15 cellular contexts compared by ENCODE assay signal in the genomic region with DNA sequence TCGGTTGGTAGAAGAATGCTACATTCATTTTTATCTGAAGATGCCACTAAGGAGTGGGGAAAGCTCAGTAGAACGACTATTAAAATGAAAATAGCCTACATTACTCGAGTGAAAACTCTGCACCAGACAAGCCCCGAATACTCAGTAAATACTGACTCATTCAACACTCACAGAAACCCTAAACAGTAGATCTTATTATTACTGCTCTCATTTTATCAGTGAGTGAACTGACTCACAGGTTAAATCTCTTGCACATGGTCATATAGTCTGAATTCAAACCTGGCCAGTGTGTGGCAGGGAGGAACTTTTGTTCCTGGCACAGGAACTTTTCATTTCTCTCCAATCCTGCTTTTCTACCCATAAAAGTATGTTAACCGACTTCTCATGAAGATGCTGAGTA. TPM values are rescaled to one million over a fixed set of nuclear protein-coding genes. Genes with fewer than 3 reads are reported as not detected.
A peak's percentile ranks its signal among the peaks of the same experiment; 100 is the strongest.
DNase-seq lines count a peak whose midpoint lies in the region; ATAC-seq, FAIRE-seq and TF ChIP-seq lines count a peak whose summit lies in the region.
"Had no signal": no experiment of that assay in that cellular context is flagged by ENCODE, and none has a peak within 500 bp of the region (broad histone marks: within the 10 kb centered on the region; RNA-seq: fewer than 3 reads in every experiment).

No MANE protein-coding gene starts in this region.

- H3K27me3 Mint-ChIP-seq in Caco-2 (ENCODE audit: insufficient read depth, unreplicated experiment), result peaks cover 18% of the 10 kb centered on the region

- no peak for FAIRE-seq in urothelium cell line (lab: Jason Lieb, UNC)

- H3K36me3 ChIP-seq in Caco-2 (ENCODE audit: control insufficient read depth, insufficient read depth, low read length), result no peaks in the 10 kb centered on the region
- H3K36me3 ChIP-seq: prostate gland had no signal

- intact Hi-C loops in Caco-2 (cut with micrococcal nuclease; ENCODE audit: unreplicated experiment), result no loop called here

- no peaks in the 10 kb centered on the region for H3K9me3 Mint-ChIP-seq in Caco-2 (ENCODE audit: unreplicated experiment)
- H3K9me3 Mint-ChIP-seq: activated naive CD8-positive, alpha-beta T cell treated with anti-CD3 and anti-CD28 coated beads for 36 hours had no signal

- H3K4me1 ChIP-seq in Caco-2, result no peaks in the 10 kb centered on the region
- H3K4me1 ChIP-seq: prostate gland had no signal

- H3K27me3 ChIP-seq in Caco-2 (replicated peaks; ENCODE audit: control insufficient read depth, insufficient read depth, low read length), result no peaks in the 10 kb centered on the region

- H3K36me3 Mint-ChIP-seq in Caco-2 (ENCODE audit: insufficient read depth, unreplicated experiment), result no peaks in the 10 kb centered on the region
- H3K36me3 Mint-ChIP-seq: activated naive CD8-positive, alpha-beta T cell treated with anti-CD3 and anti-CD28 coated beads for 36 hours had no signal

- no peaks in the 10 kb centered on the region for H3K9me3 ChIP-seq in Caco-2
- H3K9me3 ChIP-seq: prostate gland had no signal

- TF ChIP-seq CTCF in fibroblast of mammary gland (conservative IDR thresholded peaks at IDR 0.05; ENCODE audit: control insufficient read depth, insufficient read depth, low read depth, low read length), result no peak
- TF ChIP-seq CTCF in Caco-2 (IDR thresholded peaks at IDR 0.05; ENCODE audit: insufficient read depth in 1 of 2, low read depth in 1 of 2, low read length in 1 of 2, severe bottlenecking in 1 of 2, unreplicated experiment in 1 of 2), result no peak

- no peak overlapping the region for H3K27ac Mint-ChIP-seq in Caco-2 (ENCODE audit: unreplicated experiment)
- H3K27ac Mint-ChIP-seq: activated CD4-positive, alpha-beta T cell treated with anti-CD3 and anti-CD28 coated beads for 36 hours; activated naive CD8-positive, alpha-beta T cell treated with anti-CD3 and anti-CD28 coated beads for 36 hours; CD4-positive, alpha-beta T cell had no signal

- CTCF ChIA-PET in Caco-2 (lab: Charles Lee), result no interaction called here

- H3K4me1 Mint-ChIP-seq in Caco-2 (ENCODE audit: low read depth, unreplicated experiment), result no peaks in the 10 kb centered on the region
- H3K4me1 Mint-ChIP-seq: activated CD4-positive, alpha-beta T cell treated with anti-CD3 and anti-CD28 coated beads for 36 hours; activated naive CD8-positive, alpha-beta T cell treated with anti-CD3 and anti-CD28 coated beads for 36 hours had no signal

- DNase-seq in HCEC 1CT (peak; percentile 46), fibroblast of mammary gland (ENCODE audit: low read depth) (peak; percentile 80), urothelium cell line (ENCODE audit: low spot score) (peak; percentile 19), Caco-2 (no peak), NCI-H1930 (lab: John Stamatoyannopoulos, UW) (no peak)
- no peak for DNase-seq in activated naive CD4-positive, alpha-beta T cell treated with anti-CD3 and anti-CD28 coated beads, Interleukin-2, amount 50 U/mL, for 16 hours
- DNase-seq: activated CD4-positive, alpha-beta T cell treated with anti-CD3 and anti-CD28 coated beads for 36 hours; activated naive CD8-positive, alpha-beta T cell treated with anti-CD3 and anti-CD28 coated beads for 36 hours; CD4-positive, alpha-beta T cell; GF-D8; NCI-H2029 had no signal

- no peak overlapping the region for H3K4me3 ChIP-seq in fibroblast of mammary gland (ENCODE audit: control insufficient read depth, low read depth, low read length)
- H3K4me3 ChIP-seq in Caco-2 (ENCODE audit: low read depth, low read length), result no peak overlapping the region
- H3K4me3 ChIP-seq: prostate gland had no signal

- no peak overlapping the region for H3K4me3 Mint-ChIP-seq in Caco-2 (ENCODE audit: unreplicated experiment)
- H3K4me3 Mint-ChIP-seq: activated CD4-positive, alpha-beta T cell treated with anti-CD3 and anti-CD28 coated beads for 36 hours; activated naive CD8-positive, alpha-beta T cell treated with anti-CD3 and anti-CD28 coated beads for 36 hours; CD4-positive, alpha-beta T cell had no signal

- peak; percentile 83 for ATAC-seq in SK-N-SH treated with all-trans-retinoic acid at 6 μM for 48 hours
- ATAC-seq: activated CD4-positive, alpha-beta T cell treated with anti-CD3 and anti-CD28 coated beads for 36 hours; left lobe of liver had no signal

- BruUV-seq in Caco-2 (replicated peaks; lab: Mats Ljungman, UMichigan), result no TSS peak

- POLR2A ChIA-PET in Caco-2 (lab: Charles Lee), result no interaction called here

TF ChIP-seq in SK-N-SH treated with all-trans-retinoic acid at 6 μM for 48 hours, 23 proteins besides CTCF, POLR2A, EP300 and RAD21:
- no peak for TF ChIP-seq BACH2 (CRISPR knock-in tag; IDR thresholded peaks at IDR 0.05; ENCODE audit: borderline replicate concordance)
- no peak for TF ChIP-seq ZNF8 (CRISPR knock-in tag; IDR thresholded peaks at IDR 0.05)
- no peak for TF ChIP-seq CSRNP3 (CRISPR knock-in tag; IDR thresholded peaks at IDR 0.05)
- TF ChIP-seq OSR1 (CRISPR knock-in tag; IDR thresholded peaks at IDR 0.05), result no peak
- TF ChIP-seq, protein P1, sequence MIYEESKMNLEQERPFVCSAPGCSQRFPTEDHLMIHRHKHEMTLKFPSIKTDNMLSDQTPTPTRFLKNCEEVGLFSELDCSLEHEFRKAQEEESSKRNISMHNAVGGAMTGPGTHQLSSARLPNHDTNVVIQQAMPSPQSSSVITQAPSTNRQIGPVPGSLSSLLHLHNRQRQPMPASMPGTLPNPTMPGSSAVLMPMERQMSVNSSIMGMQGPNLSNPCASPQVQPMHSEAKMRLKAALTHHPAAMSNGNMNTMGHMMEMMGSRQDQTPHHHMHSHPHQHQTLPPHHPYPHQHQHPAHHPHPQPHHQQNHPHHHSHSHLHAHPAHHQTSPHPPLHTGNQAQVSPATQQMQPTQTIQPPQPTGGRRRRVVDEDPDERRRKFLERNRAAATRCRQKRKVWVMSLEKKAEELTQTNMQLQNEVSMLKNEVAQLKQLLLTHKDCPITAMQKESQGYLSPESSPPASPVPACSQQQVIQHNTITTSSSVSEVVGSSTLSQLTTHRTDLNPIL (CRISPR knock-in tag; IDR thresholded peaks at IDR 0.05; ENCODE audit: low read depth), result no peak
- no peak for TF ChIP-seq ZNF70 (CRISPR knock-in tag; IDR thresholded peaks at IDR 0.05)
- no peak for TF ChIP-seq GLIS3 (CRISPR knock-in tag; IDR thresholded peaks at IDR 0.05)
- TF ChIP-seq PATZ1 (CRISPR knock-in tag; IDR thresholded peaks at IDR 0.05; ENCODE audit: borderline replicate concordance), result no peak
- no peak for TF ChIP-seq ESRRG (CRISPR knock-in tag; IDR thresholded peaks at IDR 0.05)
- no peak for TF ChIP-seq ZC3H10 (CRISPR knock-in tag; IDR thresholded peaks at IDR 0.05)
- no peak for TF ChIP-seq TCF4 (CRISPR knock-in tag; IDR thresholded peaks at IDR 0.05; ENCODE audit: borderline replicate concordance)
- no peak for TF ChIP-seq ZNF565 (CRISPR knock-in tag; conservative IDR thresholded peaks at IDR 0.05; ENCODE audit: low read depth)
- no peak for TF ChIP-seq ISL1 (CRISPR knock-in tag; IDR thresholded peaks at IDR 0.05)
- no peak for TF ChIP-seq CSDC2 (CRISPR knock-in tag; IDR thresholded peaks at IDR 0.05)
- no peak for TF ChIP-seq PPARA (CRISPR knock-in tag; IDR thresholded peaks at IDR 0.05; ENCODE audit: borderline replicate concordance)
- TF ChIP-seq SNAI2 (CRISPR knock-in tag; IDR thresholded peaks at IDR 0.05), result no peak

RNA-seq across cellular contexts. Expression of gene PAPPA, which starts 9.6 kb away (rescaled TPM):
- total RNA-seq in Caco-2 (2022), result not detected in 2 replicates
- total RNA-seq: activated CD4-positive, alpha-beta T cell treated with anti-CD3 and anti-CD28 coated beads for 36 hours; activated naive CD8-positive, alpha-beta T cell treated with anti-CD3 and anti-CD28 coated beads for 36 hours; T-helper 2 cell treated with Interferon-gamma antibody and Interleukin-4, amounts not matched to agents 100 ng/mL and 5 ng/mL, for 36 hours had no signal

Comparison
In these comparisons a context has a peak if more than half of its experiments do, and no peak if none do; other contexts are left out.
1. DNase-seq: peak in HCEC 1CT (single experiment), fibroblast of mammary gland (single experiment) and urothelium cell line (single experiment); none in Caco-2 (0 of 2), activated naive CD4-positive, alpha-beta T cell treated with anti-CD3 and anti-CD28 coated beads, Interleukin-2, amount 50 U/mL, for 16 hours (single experiment) and NCI-H1930 (0 of 2).